8 cellular contexts compared by ENCODE assay signal in the genomic region with DNA sequence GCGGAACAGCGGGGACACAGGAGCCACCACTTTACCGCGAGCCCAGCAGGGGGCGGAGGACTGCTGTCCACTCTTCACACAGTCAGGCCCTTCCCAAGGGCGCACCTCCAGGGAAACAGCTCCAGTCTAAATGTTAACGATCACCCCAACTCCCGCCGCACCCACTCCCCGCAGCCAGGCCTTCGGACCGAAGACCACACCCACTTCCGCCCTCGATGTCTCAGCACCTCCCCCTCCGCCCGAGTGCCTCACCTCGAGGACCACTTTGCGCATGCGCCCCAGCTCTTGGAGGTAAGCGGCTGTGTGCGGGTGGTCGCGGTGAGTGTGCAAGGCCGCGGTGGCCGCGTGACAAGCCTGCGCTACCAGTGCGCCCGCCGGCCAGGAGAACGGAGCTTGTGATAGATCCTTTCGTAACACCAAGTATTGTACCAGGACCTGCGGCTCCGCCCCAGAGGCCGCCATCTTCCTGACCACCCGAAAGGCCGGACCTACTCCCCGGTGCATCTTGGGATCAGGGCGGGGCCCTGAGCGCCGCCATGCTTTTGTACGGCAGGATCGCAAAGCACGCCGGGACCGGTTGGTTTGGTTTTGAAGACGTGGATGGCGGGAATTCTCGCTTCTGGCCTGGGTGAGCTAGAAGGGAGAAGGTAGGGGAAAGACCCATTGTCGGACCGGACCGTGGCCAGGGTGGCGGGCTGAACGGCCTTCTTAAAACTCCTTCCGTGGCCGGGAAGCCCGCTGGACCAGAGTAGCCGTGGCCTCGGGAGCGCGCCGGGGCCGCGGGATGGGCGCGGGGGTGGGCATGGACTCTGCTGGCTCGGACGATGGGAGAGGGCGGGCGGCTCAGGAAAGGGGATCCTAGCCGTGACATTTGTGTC. TPM values are rescaled to one million over a fixed set of nuclear protein-coding genes. Genes with fewer than 3 reads are reported as not detected.
A peak's percentile ranks its signal among the peaks of the same experiment; 100 is the strongest.
DNase-seq lines count a peak whose midpoint lies in the region; ATAC-seq and TF ChIP-seq lines count a peak whose summit lies in the region.

A gene with protein sequence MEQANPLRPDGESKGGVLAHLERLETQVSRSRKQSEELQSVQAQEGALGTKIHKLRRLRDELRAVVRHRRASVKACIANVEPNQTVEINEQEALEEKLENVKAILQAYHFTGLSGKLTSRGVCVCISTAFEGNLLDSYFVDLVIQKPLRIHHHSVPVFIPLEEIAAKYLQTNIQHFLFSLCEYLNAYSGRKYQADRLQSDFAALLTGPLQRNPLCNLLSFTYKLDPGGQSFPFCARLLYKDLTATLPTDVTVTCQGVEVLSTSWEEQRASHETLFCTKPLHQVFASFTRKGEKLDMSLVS (plus strand): TSS at position 552 of the 878 bp plus-strand sequence. CDS start 495 bp downstream, outside the sequence.
A gene with protein sequence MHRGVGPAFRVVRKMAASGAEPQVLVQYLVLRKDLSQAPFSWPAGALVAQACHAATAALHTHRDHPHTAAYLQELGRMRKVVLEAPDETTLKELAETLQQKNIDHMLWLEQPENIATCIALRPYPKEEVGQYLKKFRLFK (minus strand): TSS at position 518 of the 878 bp plus-strand sequence. CDS start 14 bp downstream, at position 504.

- peak; percentile 97 for DNase-seq in AG08395 (ENCODE audit: low spot score)
- peak; percentile 92 for DNase-seq in NCI-H2196 treated with DMSO at 0.1 percent for 48 hours (lab: John Stamatoyannopoulos, UW; ENCODE audit: unreplicated experiment)
- peak; percentile 95 to 96 for DNase-seq in breast epithelium (ENCODE audit: low spot score in 2 of 2)

- H3K4me3 ChIP-seq in breast epithelium = peak within 1 kb of the TSS; percentile 57 to 88 (median 71)
- peak within 1 kb of the TSS; percentile 98 for H3K4me3 ChIP-seq in iPS-18c (ENCODE audit: insufficient read depth, low read depth, low read length)
- H3K4me3 ChIP-seq in skin epidermis = peak within 1 kb of the TSS; percentile 60 to 95 (median 81)

- TF ChIP-seq POLR2A in breast epithelium (IDR thresholded peaks at IDR 0.05) = no peak

- no peaks in the 10 kb centered on the region for H3K9me3 ChIP-seq in breast epithelium
- no peaks in the 10 kb centered on the region for H3K9me3 ChIP-seq in iPS-18c (ENCODE audit: control insufficient read depth, insufficient read depth, low read length)

- intact Hi-C loops in breast epithelium (cut with DNase I; ENCODE audit: low total_unique reads) = no loop called here

- ATAC-seq in GM18873 (IDR thresholded peaks at IDR 0.05; ENCODE audit: low FRiP score, unreplicated experiment) (peak; percentile 91), HG03139 (IDR thresholded peaks at IDR 0.05; ENCODE audit: unreplicated experiment) (peak; percentile 89)

- H3K27ac ChIP-seq in VCaP = peak within 1 kb of the TSS; percentile 99
- H3K27ac ChIP-seq in breast epithelium = peak within 1 kb of the TSS; percentile 98 to 99
- peak within 1 kb of the TSS; percentile 89 to 100 (median 98) for H3K27ac ChIP-seq in skin epidermis

- no peaks in the 10 kb centered on the region for H3K27me3 ChIP-seq in breast epithelium

- no peaks in the 10 kb centered on the region for H3K36me3 ChIP-seq in breast epithelium

- TF ChIP-seq CTCF in VCaP (conservative IDR thresholded peaks at IDR 0.05) (peak; percentile 72), breast epithelium (IDR thresholded peaks at IDR 0.05) (peak; percentile 37 to 69 (median 60))

- peaks cover 0 to 3% of the 10 kb centered on the region in 2 donors for H3K4me1 ChIP-seq in breast epithelium

RNA-seq across cellular contexts. Expression of the first gene that starts in this region (rescaled TPM):
- total RNA-seq in breast epithelium = 1 to 10 TPM; 1.6 to 4.2 (median 1.8) TPM

RNA-seq across cellular contexts. Expression of the second gene that starts in this region (rescaled TPM):
- total RNA-seq in breast epithelium = 10 to 100 TPM; 19.3 to 38.8 (median 37.9) TPM

Comparison
In these comparisons a context has a peak if more than half of its experiments do, and no peak if none do; other contexts are left out.
1. Peak in every context shown above with its lines: DNase-seq, ATAC-seq, H3K4me3 ChIP-seq and H3K27ac ChIP-seq.